ENCODE assay signal across 19 cellular contexts in genomic region chr7:91957236-91957635, GRCh38. TPM values are rescaled to one million over a fixed set of nuclear protein-coding genes. Genes with fewer than 3 reads are reported as not detected.
DNase-seq lines count a peak whose midpoint lies in the region; ATAC-seq, FAIRE-seq and TF ChIP-seq lines count a peak whose summit lies in the region.
"Had no signal": no experiment of that assay in that cellular context is flagged by ENCODE, and none has a peak within 500 bp of the region (broad histone marks: within the 10 kb centered on the region; RNA-seq: fewer than 3 reads in every experiment).

No MANE protein-coding gene starts in this region.

- H3K27me3 ChIP-seq in K562 (ENCODE audit: control insufficient read depth in 2 of 2, insufficient read depth in 2 of 2, low read length in 2 of 2) (no peaks in the 10 kb centered on the region), mammary epithelial cell (ENCODE audit: insufficient read depth, low read length) (no peaks in the 10 kb centered on the region), ascending aorta (no peaks in the 10 kb centered on the region), upper lobe of left lung (no peaks in the 10 kb centered on the region)
- H3K27me3 ChIP-seq: BE2C had no signal

- dilution Hi-C loops in mammary epithelial cell (cut with HindIII; ENCODE audit: low sequenced_read_pairs): no loop called here

- H3K4me3 ChIP-seq in A549 (no peak overlapping the region), K562 (no peak overlapping the region), mammary epithelial cell (replicated peaks in 1 of 3; ENCODE audit: insufficient read depth in 1 of 3, low read depth in 2 of 3, low read length in 3 of 3) (no peak overlapping the region), ascending aorta (no peak overlapping the region), upper lobe of left lung (no peak overlapping the region)

- no peak for TF ChIP-seq POLR2A in A549 (IDR thresholded peaks at IDR 0.05; ENCODE audit: low read length)
- no peak for TF ChIP-seq POLR2A in K562 (conservative IDR thresholded peaks at IDR 0.05)
- no peak for TF ChIP-seq POLR2A in upper lobe of left lung (IDR thresholded peaks at IDR 0.05)

- no peaks in the 10 kb centered on the region for H3K9me3 ChIP-seq in A549
- H3K9me3 ChIP-seq in K562 (replicated peaks; ENCODE audit: control insufficient read depth, insufficient read depth, low read depth, low read length): no peaks in the 10 kb centered on the region
- H3K9me3 ChIP-seq in mammary epithelial cell (replicated peaks; ENCODE audit: insufficient read depth, low read length): no peaks in the 10 kb centered on the region
- H3K9me3 ChIP-seq in ascending aorta: no peaks in the 10 kb centered on the region
- H3K9me3 ChIP-seq in upper lobe of left lung: no peaks in the 10 kb centered on the region
- H3K9me3 ChIP-seq: BE2C had no signal

- intact Hi-C loops in K562 (cut with micrococcal nuclease): no loop called here
- intact Hi-C loops in mammary epithelial cell (cut with micrococcal nuclease): no loop called here
- intact Hi-C loops in ascending aorta (cut with DNase I): no loop called here

- POLR2A ChIA-PET in A549 (lab: Yijun Ruan, JAX): no interaction called here
- POLR2A ChIA-PET in K562 (lab: Yijun Ruan, JAX): interaction anchor here (2.3 kb wide), 1 partner anchor 16 kb away, joined by 8 read pairs; the partner anchor contains the start of gene AKAP9

- peaks cover 22% of the 10 kb centered on the region for H3K4me1 Mint-ChIP-seq in activated naive CD8-positive, alpha-beta T cell treated with anti-CD3 and anti-CD28 coated beads for 36 hours

- DNase-seq in A549 (ENCODE audit: low read depth in 1 of 2, low spot score in 1 of 2) (no peak), OCI-M1 (lab: John Stamatoyannopoulos, UW) (peak; percentile 83), K562 (ENCODE audit: extremely low read depth in 1 of 4, low spot score in 3 of 4) (no peak), mammary epithelial cell (no peak), ascending aorta (ENCODE audit: low spot score in 2 of 2) (no peak), upper lobe of left lung (no peak)
- DNase-seq in activated naive CD8-positive, alpha-beta T cell treated with anti-CD3 and anti-CD28 coated beads for 36 hours: no peak
- DNase-seq: ACHN; BE2C; C1 segment of cervical spinal cord; CD4-positive, CD25-positive, alpha-beta regulatory T cell; CD8-positive, alpha-beta memory T cell; COR-L47; GDM1; GOT3; H9 had no signal

- no peak for TF ChIP-seq CTCF in A549 (IDR thresholded peaks at IDR 0.05)
- no peak for TF ChIP-seq CTCF in K562 (IDR thresholded peaks at IDR 0.05 in 2 of 3, conservative IDR thresholded peaks at IDR 0.05 in 1 of 3; ENCODE audit: insufficient read depth in 2 of 3, low read depth in 1 of 3, low read length in 3 of 3)
- no peak for TF ChIP-seq CTCF in mammary epithelial cell (conservative IDR thresholded peaks at IDR 0.05 in 1 of 2, IDR thresholded peaks at IDR 0.05 in 1 of 2; ENCODE audit: extremely low read depth in 1 of 2, insufficient read depth in 1 of 2, low read depth in 1 of 2, low read length in 2 of 2)
- no peak for TF ChIP-seq CTCF in ascending aorta (IDR thresholded peaks at IDR 0.05)
- no peak for TF ChIP-seq CTCF in upper lobe of left lung (IDR thresholded peaks at IDR 0.05)

- no peak overlapping the region for H3K4me2 ChIP-seq in A549
- H3K4me2 ChIP-seq in K562 (ENCODE audit: insufficient read depth, low read length): no peak overlapping the region
- no peak overlapping the region for H3K4me2 ChIP-seq in mammary epithelial cell (ENCODE audit: insufficient read depth, low read depth, low read length)
- H3K4me2 ChIP-seq: KMS-11 had no signal

- H3K79me2 ChIP-seq in K562 (ENCODE audit: control insufficient read depth, insufficient read depth, low read length): peaks cover 68% of the 10 kb centered on the region
- peaks cover 66% of the 10 kb centered on the region for H3K79me2 ChIP-seq in mammary epithelial cell (ENCODE audit: insufficient read depth, low read length)

- peaks cover under 1% of the 10 kb centered on the region for H3K36me3 Mint-ChIP-seq in activated naive CD8-positive, alpha-beta T cell treated with anti-CD3 and anti-CD28 coated beads for 36 hours

- WGBS in A549 (ENCODE audit: missing lambda C conversion rate): 84% methylated on average over 1 of the region's 1 CpG
- 100% methylated on average over 1 of the region's 1 CpG for WGBS in K562 (ENCODE audit: insufficient coverage, low coverage, missing lambda C conversion rate)
- 100% methylated on average over 1 of the region's 1 CpG for WGBS in mammary epithelial cell (ENCODE audit: low coverage, missing lambda C conversion rate)
- 95 to 96% methylated on average over 1 of the region's 1 CpG for WGBS in upper lobe of left lung, 2 donors

- ATAC-seq in A549: no peak
- no peak for ATAC-seq in K562
- no peak for ATAC-seq in upper lobe of left lung (ENCODE audit: low FRiP score in 2 of 2)

- H3K4me3 Mint-ChIP-seq in activated naive CD8-positive, alpha-beta T cell treated with anti-CD3 and anti-CD28 coated beads for 36 hours: no peak overlapping the region
- H3K4me3 Mint-ChIP-seq: CD4-positive, CD25-positive, alpha-beta regulatory T cell; CD8-positive, alpha-beta memory T cell; H9 had no signal

- CTCF ChIA-PET in A549 (lab: Yijun Ruan, JAX): interaction anchor here (0.8 kb wide), 1 partner anchor 20 kb away, joined by 3 read pairs; no protein-coding TSS in a partner anchor
- CTCF ChIA-PET in K562 (lab: Yijun Ruan, JAX; ENCODE audit: low intra/inter-chr PET ratio): no interaction called here
- CTCF ChIA-PET in mammary epithelial cell (lab: Charles Lee; ENCODE audit: low non-redundant PET): interaction anchor here (0.6 kb wide), 1 partner anchor 504 kb away, joined by 5 read pairs; no protein-coding TSS in a partner anchor

- H3K36me3 ChIP-seq in K562 (ENCODE audit: control insufficient read depth, insufficient read depth, low read length) (peaks cover 3% of the 10 kb centered on the region; the same call in 2 of the 3 replicates), mammary epithelial cell (ENCODE audit: insufficient read depth, low read length) (no peaks in the 10 kb centered on the region), ascending aorta (no peaks in the 10 kb centered on the region), upper lobe of left lung (no peaks in the 10 kb centered on the region)
- H3K36me3 ChIP-seq: BE2C had no signal

- TF ChIP-seq EP300 in A549 (IDR thresholded peaks at IDR 0.05) (no peak), K562 (IDR thresholded peaks at IDR 0.05; ENCODE audit: low read length) (no peak), upper lobe of left lung (IDR thresholded peaks at IDR 0.05) (no peak)

- H3K27ac ChIP-seq in A549 (no peak overlapping the region), K562 (ENCODE audit: extremely low read depth, low read depth, low read length) (no peak overlapping the region), mammary epithelial cell (ENCODE audit: insufficient read depth, low read depth, low read length) (no peak overlapping the region), ascending aorta (no peak overlapping the region), upper lobe of left lung (no peak overlapping the region)
- H3K27ac ChIP-seq: KMS-11 had no signal

- in situ Hi-C loops in K562 (cut with MboI) (no loop called here), mammary epithelial cell (cut with MboI; ENCODE audit: low sequenced_read_pairs in 2 of 2) (no loop called here)

- H3K9me3 Mint-ChIP-seq in activated naive CD8-positive, alpha-beta T cell treated with anti-CD3 and anti-CD28 coated beads for 36 hours: no peaks in the 10 kb centered on the region
- H3K9me3 Mint-ChIP-seq: CD4-positive, CD25-positive, alpha-beta regulatory T cell; CD8-positive, alpha-beta memory T cell; H9 had no signal

- BruUV-seq in K562 (replicated peaks; lab: Mats Ljungman, UMichigan) (no TSS peak), mammary epithelial cell (replicated peaks; lab: Mats Ljungman, UMichigan) (no TSS peak)

- H3K27me3 Mint-ChIP-seq in activated naive CD8-positive, alpha-beta T cell treated with anti-CD3 and anti-CD28 coated beads for 36 hours: no peaks in the 10 kb centered on the region
- H3K27me3 Mint-ChIP-seq: CD4-positive, CD25-positive, alpha-beta regulatory T cell; CD8-positive, alpha-beta memory T cell had no signal

- no peaks in the 10 kb centered on the region for H3K9me1 ChIP-seq in K562 (ENCODE audit: control insufficient read depth, insufficient read depth, low read length)

- no peaks in the 10 kb centered on the region for H3K4me1 ChIP-seq in A549
- H3K4me1 ChIP-seq in K562 (replicated peaks in 1 of 2; ENCODE audit: control insufficient read depth in 2 of 2, insufficient read depth in 2 of 2, low read length in 2 of 2): peaks cover 0 to 1% of the 10 kb centered on the region in 2 experiments; a peak in 1 of 5 replicates
- H3K4me1 ChIP-seq in mammary epithelial cell (ENCODE audit: insufficient read depth, low read length): no peaks in the 10 kb centered on the region
- H3K4me1 ChIP-seq in ascending aorta: peaks cover 0 to 2% of the 10 kb centered on the region in 2 donors
- H3K4me1 ChIP-seq in upper lobe of left lung: peaks cover 0 to 3% (median 0%) of the 10 kb centered on the region in 4 donors
- H3K4me1 ChIP-seq: BE2C had no signal

- H2AFZ ChIP-seq in K562 (ENCODE audit: low read depth, low read length): no peak overlapping the region
- no peak overlapping the region for H2AFZ ChIP-seq in mammary epithelial cell (ENCODE audit: low read depth, low read length)

- 0 out of 2 replicates have a peak, but pooled peaks cover 2% of the 10 kb centered on the region for H4K20me1 ChIP-seq in K562 (replicated peaks; ENCODE audit: control insufficient read depth, insufficient read depth, low read length)
- H4K20me1 ChIP-seq in mammary epithelial cell (ENCODE audit: insufficient read depth, low read length): no peaks in the 10 kb centered on the region

- FAIRE-seq in A549 (lab: Jason Lieb, UNC) (peak; percentile 77), G401.6 (lab: Jason Lieb, UNC) (peak; percentile 92), K562 (lab: Jason Lieb, UNC) (no peak)
- FAIRE-seq: HTR-8/SVneo had no signal

- no peak overlapping the region for H3K9ac ChIP-seq in K562 (ENCODE audit: insufficient read depth in 1 of 2, low read depth in 2 of 2, low read length in 2 of 2)
- H3K9ac ChIP-seq in mammary epithelial cell (ENCODE audit: insufficient read depth, low read length): no peak overlapping the region
- H3K9ac ChIP-seq: KMS-11 had no signal

- no peak overlapping the region for H3K27ac Mint-ChIP-seq in activated naive CD8-positive, alpha-beta T cell treated with anti-CD3 and anti-CD28 coated beads for 36 hours
- H3K27ac Mint-ChIP-seq: CD4-positive, CD25-positive, alpha-beta regulatory T cell had no signal

- no peak for TF ChIP-seq RAD21 in A549 (conservative IDR thresholded peaks at IDR 0.05 in 1 of 2, IDR thresholded peaks at IDR 0.05 in 1 of 2)
- TF ChIP-seq RAD21 in K562 (CRISPR knock-in tag; conservative IDR thresholded peaks at IDR 0.05 in 1 of 2, IDR thresholded peaks at IDR 0.05 in 1 of 2): no peak

RNA-seq across cellular contexts. Expression of gene AKAP9, which starts 16.6 kb away (rescaled TPM):
- polyA plus RNA-seq in A549 (2011; rRNA removed): 23.0 and 32.3 TPM in 2 replicates
- polyA plus RNA-seq in A549 (2012; cell fraction: cytosol; rRNA removed): 3.4 and 3.6 TPM in 2 replicates
- 7.7 and 11.0 TPM in 2 replicates for polyA plus RNA-seq in A549 (2012; cell fraction: nucleus; rRNA removed)
- 11.7 to 12.8 TPM (median 11.7 TPM) in 3 replicates for polyA plus RNA-seq in A549 (2017; fragmentation: RNase III; extraction: RNeasy Plus Mini Kit Qiagen cat#74134 plus additional on column Dnase treatment)
- polyA minus RNA-seq in A549 (2011; rRNA and poly(A)+ RNA removed): 17.8 and 19.5 TPM in 2 replicates
- 39.3 and 248 TPM in 2 replicates for total RNA-seq in K562 (2011; cell fraction: chromatin; rRNA removed; ENCODE audit: low replicate concordance)
- total RNA-seq in K562 (2011; cell fraction: nucleolus; rRNA removed): 24.2 and 41.6 TPM in 2 replicates
- total RNA-seq in K562 (2011; cell fraction: nucleoplasm; rRNA removed): 70.0 and 117 TPM in 2 replicates
- total RNA-seq in K562 (2014; rRNA removed): 37.6 and 47.1 TPM in 2 replicates
- 77.8 and 86.2 TPM in 2 replicates for total RNA-seq in K562 (2014; rRNA removed; fragmentation: Illumina TruSeq; extraction: Trizol)
- total RNA-seq in K562 (2015; rRNA removed; fragmentation: Illumina TruSeq; extraction: Trizol): 73.8 and 80.9 TPM in 2 replicates
- total RNA-seq in K562 (2021): 35.0 and 40.1 TPM in 2 replicates
- 33.9 and 46.3 TPM in 2 replicates for polyA plus RNA-seq in K562 (2011; rRNA removed)
- 5.1 and 10.2 TPM in 2 replicates for polyA plus RNA-seq in K562 (2011; cell fraction: cytosol; rRNA removed)
- polyA plus RNA-seq in K562 (2011; cell fraction: nucleus; rRNA removed): 40.4 and 47.0 TPM in 2 replicates
- polyA plus RNA-seq in K562 (2012): 22.3 and 29.2 TPM in 2 replicates
- polyA plus RNA-seq in K562 (2014; fragmentation: Illumina TruSeq; extraction: Trizol): 31.6 and 36.1 TPM in 2 replicates
- 10 to 100 TPM; 25.5 to 49.4 TPM for polyA plus RNA-seq in K562 (2014; fragmentation: Nextera tagmentation; extraction: Ambion mirVana)
- 28.2 TPM in 2 replicates for polyA plus RNA-seq in K562 (2014; rRNA removed)
- 92.9 and 93.0 TPM in 2 replicates for polyA minus RNA-seq in K562 (2011; rRNA and poly(A)+ RNA removed)
- 25.8 and 26.6 TPM in 2 replicates for polyA minus RNA-seq in K562 (2011; cell fraction: cytosol; rRNA and poly(A)+ RNA removed)
- polyA minus RNA-seq in K562 (2011; cell fraction: nucleus; rRNA and poly(A)+ RNA removed): 71.4 and 126 TPM in 2 replicates
- 10 to 100 TPM; 34.8 to 42.1 TPM for total RNA-seq in mammary epithelial cell
- 7.1 TPM for polyA plus RNA-seq in mammary epithelial cell
- 17.8 TPM for polyA minus RNA-seq in mammary epithelial cell
- total RNA-seq in ascending aorta: 14.4 TPM
- 10 to 100 TPM; 21.8 to 23.6 TPM for total RNA-seq in activated naive CD8-positive, alpha-beta T cell treated with anti-CD3 and anti-CD28 coated beads for 36 hours
- 100 to 1,000 TPM in 2 of 6 donors, 10 to 100 TPM in 4; 61.0 to 224 (median 78.4) TPM for total RNA-seq in upper lobe of left lung

Comparison
In these comparisons a context has a peak if more than half of its experiments do, and no peak if none do; other contexts are left out.
1. Of the 35 proteins assayed by ChIP-seq in both K562 and A549: peak only in K562: none; only in A549: none; in both: MAFK; in neither: 34.